ENCODE assay signal across 15 cellular contexts in genomic region chr7:93980744-93981479, GRCh38. TPM values are rescaled to one million over a fixed set of nuclear protein-coding genes. Genes with fewer than 3 reads are reported as not detected.
DNase-seq lines count a peak whose midpoint lies in the region; ATAC-seq and TF ChIP-seq lines count a peak whose summit lies in the region.
"Had no signal": no experiment of that assay in that cellular context is flagged by ENCODE, and none has a peak within 500 bp of the region (broad histone marks: within the 10 kb centered on the region; RNA-seq: fewer than 3 reads in every experiment).

No MANE protein-coding gene starts in this region.

- intact Hi-C loops in natural killer cell (cut with micrococcal nuclease) = no loop called here

- no peak for DNase-seq in natural killer cell treated with Interleukin-12 subunit alpha and Interleukin-12 subunit beta and Interleukin-15 and Interleukin-18, amount 100 ng/mL, for 72 hours (ENCODE audit: low spot score)
- DNase-seq in natural killer cell = no peak
- peak; percentile 29 for DNase-seq in fibroblast of pulmonary artery (ENCODE audit: low read depth)
- DNase-seq in stimulated activated CD4-positive, alpha-beta T cell treated with anti-CD3 and anti-CD28 coated beads, Interleukin-4, amount 100 ng/mL, for 4 hours = no peak
- DNase-seq in globus pallidus (ENCODE audit: low spot score) = no peak
- DNase-seq in amygdala (lab: John Stamatoyannopoulos, UW) = no peak
- DNase-seq: activated CD8-positive, alpha-beta T cell treated with anti-CD3 and anti-CD28 coated beads for 36 hours; esophagus squamous epithelium; Kasumi-1; T-cell; upper lobe of left lung had no signal

- no peak for ATAC-seq in natural killer cell treated with Interleukin-12 subunit alpha and Interleukin-12 subunit beta and Interleukin-15 and Interleukin-18, amount 100 ng/mL, for 72 hours
- ATAC-seq in natural killer cell = no peak
- peak; percentile 65 for ATAC-seq in HG03442 (IDR thresholded peaks at IDR 0.05; ENCODE audit: unreplicated experiment)
- no peak for ATAC-seq in GM19328 (IDR thresholded peaks at IDR 0.05; ENCODE audit: unreplicated experiment)
- ATAC-seq: activated CD8-positive, alpha-beta T cell treated with anti-CD3 and anti-CD28 coated beads for 36 hours; T-cell had no signal

- peaks cover 5% of the 10 kb centered on the region for H3K36me3 Mint-ChIP-seq in natural killer cell treated with Interleukin-12 subunit alpha and Interleukin-12 subunit beta and Interleukin-15 and Interleukin-18, amount 100 ng/mL, for 72 hours
- H3K36me3 Mint-ChIP-seq in natural killer cell = no peaks in the 10 kb centered on the region
- H3K36me3 Mint-ChIP-seq: T-cell had no signal

- TF ChIP-seq CTCF in natural killer cell (IDR thresholded peaks at IDR 0.05) (no peak), fibroblast of pulmonary artery (IDR thresholded peaks at IDR 0.05; ENCODE audit: low read length, missing control alignments) (no peak)

- H3K4me1 Mint-ChIP-seq in natural killer cell treated with Interleukin-12 subunit alpha and Interleukin-12 subunit beta and Interleukin-15 and Interleukin-18, amount 100 ng/mL, for 72 hours (ENCODE audit: low read depth in 2 of 2) = peaks cover 0 to 12% of the 10 kb centered on the region in 2 donors
- H3K4me1 Mint-ChIP-seq in natural killer cell = peaks cover 0 to 6% of the 10 kb centered on the region in 2 donors
- H3K4me1 Mint-ChIP-seq: activated naive CD4-positive, alpha-beta T cell treated with anti-CD3 and anti-CD28 coated beads, Interleukin-2, amount 50 U/mL, for 24 hours had no signal

- H3K27me3 Mint-ChIP-seq in natural killer cell treated with Interleukin-12 subunit alpha and Interleukin-12 subunit beta and Interleukin-15 and Interleukin-18, amount 100 ng/mL, for 72 hours = peaks cover 7 to 11% of the 10 kb centered on the region in 2 donors
- peaks cover 6 to 7% of the 10 kb centered on the region in 2 donors for H3K27me3 Mint-ChIP-seq in natural killer cell (ENCODE audit: low read depth in 2 of 2)
- H3K27me3 Mint-ChIP-seq: activated CD8-positive, alpha-beta T cell treated with anti-CD3 and anti-CD28 coated beads for 36 hours; activated naive CD4-positive, alpha-beta T cell treated with anti-CD3 and anti-CD28 coated beads, Interleukin-2, amount 50 U/mL, for 24 hours; T-cell had no signal

- no peak overlapping the region for H3K27ac Mint-ChIP-seq in natural killer cell treated with Interleukin-12 subunit alpha and Interleukin-12 subunit beta and Interleukin-15 and Interleukin-18, amount 100 ng/mL, for 72 hours
- no peak overlapping the region for H3K27ac Mint-ChIP-seq in natural killer cell
- H3K27ac Mint-ChIP-seq: activated CD8-positive, alpha-beta T cell treated with anti-CD3 and anti-CD28 coated beads for 36 hours; activated naive CD4-positive, alpha-beta T cell treated with anti-CD3 and anti-CD28 coated beads, Interleukin-2, amount 50 U/mL, for 24 hours; T-cell had no signal

- peak overlapping the region; percentile 22 for H3K4me3 ChIP-seq in fibroblast of pulmonary artery (replicated peaks; ENCODE audit: low read depth, low read length)
- H3K4me3 ChIP-seq: esophagus squamous epithelium, skin epidermis, upper lobe of left lung had no signal

- peak overlapping the region; percentile 70 for H3K4me3 Mint-ChIP-seq in natural killer cell treated with Interleukin-12 subunit alpha and Interleukin-12 subunit beta and Interleukin-15 and Interleukin-18, amount 100 ng/mL, for 72 hours
- no peak overlapping the region for H3K4me3 Mint-ChIP-seq in natural killer cell
- H3K4me3 Mint-ChIP-seq: activated CD8-positive, alpha-beta T cell treated with anti-CD3 and anti-CD28 coated beads for 36 hours; activated naive CD4-positive, alpha-beta T cell treated with anti-CD3 and anti-CD28 coated beads, Interleukin-2, amount 50 U/mL, for 24 hours; T-cell had no signal

- H3K9me3 Mint-ChIP-seq in natural killer cell treated with Interleukin-12 subunit alpha and Interleukin-12 subunit beta and Interleukin-15 and Interleukin-18, amount 100 ng/mL, for 72 hours = no peaks in the 10 kb centered on the region
- H3K9me3 Mint-ChIP-seq in natural killer cell = no peaks in the 10 kb centered on the region
- H3K9me3 Mint-ChIP-seq: activated CD8-positive, alpha-beta T cell treated with anti-CD3 and anti-CD28 coated beads for 36 hours; activated naive CD4-positive, alpha-beta T cell treated with anti-CD3 and anti-CD28 coated beads, Interleukin-2, amount 50 U/mL, for 24 hours; T-cell had no signal

RNA-seq across cellular contexts. Expression of gene BET1, which starts 23.2 kb away (rescaled TPM):
- 10 to 100 TPM; 18.1 to 23.8 TPM for total RNA-seq in natural killer cell treated with Interleukin-12 subunit alpha and Interleukin-12 subunit beta and Interleukin-15 and Interleukin-18, amount 100 ng/mL, for 72 hours
- total RNA-seq in natural killer cell = 10 to 100 TPM; 13.1 to 14.0 (median 13.9) TPM

RNA-seq across cellular contexts. Expression of gene GNG11, which starts 59.4 kb away (rescaled TPM):
- not detected for total RNA-seq in natural killer cell treated with Interleukin-12 subunit alpha and Interleukin-12 subunit beta and Interleukin-15 and Interleukin-18, amount 100 ng/mL, for 72 hours
- total RNA-seq in natural killer cell = 1 to 10 TPM in 2 of 3 donors, under 1 TPM in 1; 0.57 to 4.0 (median 1.5) TPM
- total RNA-seq: activated CD8-positive, alpha-beta T cell treated with anti-CD3 and anti-CD28 coated beads for 36 hours had no signal
